In the genomic region with DNA sequence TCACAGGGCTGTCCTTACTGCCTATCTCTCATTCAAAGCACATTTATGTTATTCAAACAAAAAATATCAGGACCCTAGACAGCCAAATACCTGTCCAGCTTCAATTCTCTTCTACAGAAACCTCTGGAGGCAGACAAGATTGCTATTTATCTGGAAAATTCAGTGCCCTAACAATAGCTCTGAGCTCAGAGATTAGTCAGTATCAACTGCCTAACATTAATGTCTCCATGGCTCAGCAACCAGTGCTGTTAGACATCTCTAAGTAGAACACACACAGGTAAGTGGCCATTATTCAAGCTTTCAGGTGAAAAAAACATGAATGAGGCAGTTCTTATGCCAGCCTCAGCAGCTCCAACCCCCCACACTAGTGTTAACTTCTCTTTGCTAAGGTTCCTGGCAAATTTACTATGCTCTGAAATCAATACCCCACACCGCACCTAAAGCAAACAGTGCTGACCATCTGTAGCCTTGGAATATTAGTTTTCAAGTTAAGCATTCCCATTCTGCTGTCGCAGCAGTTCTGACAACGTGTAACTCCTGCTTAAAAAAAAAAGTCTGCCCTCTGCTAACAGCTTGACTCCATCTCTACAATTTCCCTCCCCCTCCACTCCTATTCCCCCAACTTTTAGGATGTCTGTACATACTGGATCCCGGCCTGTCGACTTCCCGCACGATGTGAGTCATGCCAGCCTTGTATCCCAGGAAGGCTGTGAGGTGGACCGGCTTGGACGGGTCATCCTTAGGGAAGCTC, we compare ENCODE assay signal across 7 cellular contexts. TPM values are rescaled to one million over a fixed set of nuclear protein-coding genes. Genes with fewer than 3 reads are reported as not detected.
DNase-seq lines count a peak whose midpoint lies in the region; ATAC-seq, FAIRE-seq and TF ChIP-seq lines count a peak whose summit lies in the region.

No MANE protein-coding gene starts in this region.

- peaks cover 62% of the 10 kb centered on the region for H3K79me2 ChIP-seq in HCT116 (ENCODE audit: insufficient read depth, low read length)

- H3K9me3 ChIP-seq in HCT116 (ENCODE audit: control insufficient read depth in 1 of 2, insufficient read depth in 1 of 2, low read depth in 1 of 2, low read length in 2 of 2) (no peaks in the 10 kb centered on the region), WERI-Rb-1 (ENCODE audit: severe bottlenecking) (no peaks in the 10 kb centered on the region), right cardiac atrium (ENCODE audit: control insufficient read depth, low read length) (no peaks in the 10 kb centered on the region), spleen (no peaks in the 10 kb centered on the region)

- TF ChIP-seq POLR2A in HCT116 (IDR thresholded peaks at IDR 0.05; ENCODE audit: borderline replicate concordance, extremely low read depth, insufficient read depth, insufficient read length) (no peak), spleen (IDR thresholded peaks at IDR 0.05) (no peak)

- no peak for FAIRE-seq in D721Med (lab: Jason Lieb, UNC)

- H3K4me2 ChIP-seq in HCT116 (ENCODE audit: low read length), result peak overlapping the region; percentile 81

- H3K27me3 ChIP-seq in HCT116 (ENCODE audit: insufficient read depth, low read length), result no peaks in the 10 kb centered on the region
- no peaks in the 10 kb centered on the region for H3K27me3 ChIP-seq in WERI-Rb-1 (ENCODE audit: insufficient read depth, low read depth, severe bottlenecking)
- no peaks in the 10 kb centered on the region for H3K27me3 ChIP-seq in right cardiac atrium (ENCODE audit: control insufficient read depth, insufficient read depth)
- H3K27me3 ChIP-seq in spleen (replicated peaks in 1 of 7), result no peaks in the 10 kb centered on the region

- intact Hi-C loops in HCT116 (cut with micrococcal nuclease), result loop anchor here (5.0 kb wide), 1 partner anchor 204 kb away; the partner anchor contains the start of gene ATF4
- intact Hi-C loops in right cardiac atrium (cut with DNase I), result loop anchor here in 3 of 4 donors (5.0 to 10.0 kb wide), 4 partner anchors 73 to 453 kb away; partner anchors contain the start of genes ATF4 (in 1 of the 3) and PDGFB (in 1 of the 3)
- intact Hi-C loops in spleen (cut with DNase I; ENCODE audit: low total_unique reads), result loop anchor here (5.0 to 10.0 kb wide), 2 partner anchors 303 to 446 kb away; partner anchors contain the start of genes APOBEC3C and CBX6

- 16% methylated on average over 9 of the region's 9 CpGs for WGBS in right cardiac atrium
- 25 to 43% (median 37%) methylated on average over 8 to 9 of the region's 9 CpGs for WGBS in spleen, 5 donors

- TF ChIP-seq RAD21 in HCT116 (IDR thresholded peaks at IDR 0.05; ENCODE audit: low read depth), result no peak

- POLR2A ChIA-PET in HCT116 (lab: Charles Lee), result interaction anchor here (0.6 to 6.4 kb wide), 16 partner anchors 7 to 315 kb away, joined by 3 to 88 read pairs (median 8); partner anchors contain the start of genes ATF4, PDGFB and TAB1

- ATAC-seq in HCT116 (no peak), right cardiac atrium (no peak)

- RAD21 ChIA-PET in HCT116 (lab: Charles Lee; ENCODE audit: low non-redundant PET in 1 of 2, low total read pairs in 2 of 2, uncharacterized antibody in 2 of 2, unreplicated experiment in 2 of 2), result no interaction called here

- H3K36me3 ChIP-seq in HCT116 (ENCODE audit: control insufficient read depth in 1 of 2, insufficient read depth in 2 of 2, low read length in 2 of 2) (peaks cover 38 to 61% of the 10 kb centered on the region in 2 experiments), WERI-Rb-1 (peaks cover 64% of the 10 kb centered on the region), spleen (peaks cover 14 to 55% (median 51%) of the 10 kb centered on the region in 6 donors)

- CTCF ChIA-PET in HCT116 (lab: Charles Lee), result interaction anchor here (0.8 to 3.9 kb wide), 3 partner anchors 7 to 148 kb away, joined by 3 to 16 read pairs (median 4); no protein-coding TSS in a partner anchor

- peak overlapping the region; percentile 98 for H3K9ac ChIP-seq in HCT116 (ENCODE audit: low read length)

- BruUV-seq in HCT116 (replicated peaks; lab: Mats Ljungman, UMichigan), result no TSS peak

- H3K4me1 ChIP-seq in HCT116 (ENCODE audit: control insufficient read depth in 1 of 2, insufficient read depth in 2 of 2, low read length in 2 of 2) (peaks cover 38 to 63% of the 10 kb centered on the region in 2 experiments), right cardiac atrium (ENCODE audit: control insufficient read depth, insufficient read depth, low read length) (peaks cover 11% of the 10 kb centered on the region), spleen (peaks cover 49 to 73% (median 64%) of the 10 kb centered on the region in 6 donors)

- no peak overlapping the region for H2AFZ ChIP-seq in HCT116 (ENCODE audit: low read depth, low read length, poor library complexity, severe bottlenecking)

- H4K20me1 ChIP-seq in HCT116 (ENCODE audit: insufficient read depth), result peaks cover 52% of the 10 kb centered on the region; the same call in 1 of the 2 replicates

- no peaks in the 10 kb centered on the region for H3K9me2 ChIP-seq in HCT116 (ENCODE audit: insufficient read depth)

- DNase-seq in HCT116 (ENCODE audit: low read depth, low spot score), result no peak
- no peak for DNase-seq in WERI-Rb-1
- DNase-seq in right cardiac atrium, result peak in 1 of 3 donors; percentile 30
- no peak for DNase-seq in spleen
- no peak for DNase-seq in cerebellum (ENCODE audit: low spot score)
- DNase-seq in hypothalamus (lab: John Stamatoyannopoulos, UW), result no peak
- no peak for DNase-seq in D721Med (ENCODE audit: insufficient read length, low spot score)

- TF ChIP-seq CTCF in HCT116 (IDR thresholded peaks at IDR 0.05 in 2 of 3, conservative IDR thresholded peaks at IDR 0.05 in 1 of 3; ENCODE audit: borderline replicate concordance in 1 of 3, insufficient read depth in 1 of 3, low read depth in 2 of 3, low read length in 2 of 3) (no peak), WERI-Rb-1 (IDR thresholded peaks at IDR 0.05; ENCODE audit: low read depth, low read length) (no peak), spleen (IDR thresholded peaks at IDR 0.05 in 8 of 11, conservative IDR thresholded peaks at IDR 0.05 in 3 of 11) (no peak), D721Med (IDR thresholded peaks at IDR 0.05; ENCODE audit: insufficient read depth, missing control alignments) (no peak)

- peak overlapping the region; percentile 100 for H3K27ac ChIP-seq in HCT116 (ENCODE audit: low read depth, low read length)
- H3K27ac ChIP-seq in WERI-Rb-1, result peak overlapping the region; percentile 93
- H3K27ac ChIP-seq in right cardiac atrium (ENCODE audit: low read length), result peak overlapping the region; percentile 57
- H3K27ac ChIP-seq in spleen, result peak overlapping the region in 5 of 8 donors; percentile 93 to 100 (median 98)

- peak overlapping the region; percentile 86 to 99 for H3K4me3 ChIP-seq in HCT116 (replicated peaks in 1 of 2; ENCODE audit: low read depth in 1 of 2, low read length in 2 of 2)
- H3K4me3 ChIP-seq in WERI-Rb-1 (ENCODE audit: low read depth, low read length), result peak overlapping the region; percentile 94
- peak overlapping the region; percentile 79 for H3K4me3 ChIP-seq in right cardiac atrium (ENCODE audit: low read length)
- H3K4me3 ChIP-seq in spleen, result peak overlapping the region; percentile 51 to 87 (median 61)

TF ChIP-seq in HCT116, 20 proteins besides CTCF, POLR2A, EP300 and RAD21:
- TF ChIP-seq POLR2AphosphoS5 (IDR thresholded peaks at IDR 0.05; ENCODE audit: low read depth, low read length), result 0 out of 2 replicates have a peak, but pooled peaks have one; percentile 1
- TF ChIP-seq, protein P1, sequence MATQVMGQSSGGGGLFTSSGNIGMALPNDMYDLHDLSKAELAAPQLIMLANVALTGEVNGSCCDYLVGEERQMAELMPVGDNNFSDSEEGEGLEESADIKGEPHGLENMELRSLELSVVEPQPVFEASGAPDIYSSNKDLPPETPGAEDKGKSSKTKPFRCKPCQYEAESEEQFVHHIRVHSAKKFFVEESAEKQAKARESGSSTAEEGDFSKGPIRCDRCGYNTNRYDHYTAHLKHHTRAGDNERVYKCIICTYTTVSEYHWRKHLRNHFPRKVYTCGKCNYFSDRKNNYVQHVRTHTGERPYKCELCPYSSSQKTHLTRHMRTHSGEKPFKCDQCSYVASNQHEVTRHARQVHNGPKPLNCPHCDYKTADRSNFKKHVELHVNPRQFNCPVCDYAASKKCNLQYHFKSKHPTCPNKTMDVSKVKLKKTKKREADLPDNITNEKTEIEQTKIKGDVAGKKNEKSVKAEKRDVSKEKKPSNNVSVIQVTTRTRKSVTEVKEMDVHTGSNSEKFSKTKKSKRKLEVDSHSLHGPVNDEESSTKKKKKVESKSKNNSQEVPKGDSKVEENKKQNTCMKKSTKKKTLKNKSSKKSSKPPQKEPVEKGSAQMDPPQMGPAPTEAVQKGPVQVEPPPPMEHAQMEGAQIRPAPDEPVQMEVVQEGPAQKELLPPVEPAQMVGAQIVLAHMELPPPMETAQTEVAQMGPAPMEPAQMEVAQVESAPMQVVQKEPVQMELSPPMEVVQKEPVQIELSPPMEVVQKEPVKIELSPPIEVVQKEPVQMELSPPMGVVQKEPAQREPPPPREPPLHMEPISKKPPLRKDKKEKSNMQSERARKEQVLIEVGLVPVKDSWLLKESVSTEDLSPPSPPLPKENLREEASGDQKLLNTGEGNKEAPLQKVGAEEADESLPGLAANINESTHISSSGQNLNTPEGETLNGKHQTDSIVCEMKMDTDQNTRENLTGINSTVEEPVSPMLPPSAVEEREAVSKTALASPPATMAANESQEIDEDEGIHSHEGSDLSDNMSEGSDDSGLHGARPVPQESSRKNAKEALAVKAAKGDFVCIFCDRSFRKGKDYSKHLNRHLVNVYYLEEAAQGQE (IDR thresholded peaks at IDR 0.05; ENCODE audit: low read depth), result no peak
TF ChIP-seq in HCT116: peak in this region for 1.

RNA-seq across cellular contexts. Expression of gene RPL3, which starts 1.5 kb away (rescaled TPM):
- total RNA-seq in HCT116 (2021; ENCODE audit: unreplicated experiment) (2,966 TPM), right cardiac atrium (1,000 to 10,000 TPM in 2 of 4 donors, 100 to 1,000 TPM in 2; 948 to 1,416 (median 984) TPM), spleen (1,000 to 10,000 TPM; 1,607 to 2,098 (median 1,685) TPM), cerebellum (983 TPM)
- 4,751 and 5,637 TPM in 2 replicates for polyA plus RNA-seq in HCT116 (2012)
- polyA plus RNA-seq in right cardiac atrium (1,325 TPM), spleen (1,000 to 10,000 TPM; 4,418 to 6,240 (median 4,821) TPM)

RNA-seq across cellular contexts. Expression of gene SYNGR1, which starts 31.9 kb away (rescaled TPM):
- total RNA-seq in HCT116 (2021; ENCODE audit: unreplicated experiment) (20.7 TPM), right cardiac atrium (10 to 100 TPM; 66.4 to 82.0 (median 70.5) TPM), spleen (10 to 100 TPM in 4 of 7 donors, 1 to 10 TPM in 3; 8.0 to 32.3 (median 16.1) TPM), cerebellum (56.1 TPM)
- 31.1 and 42.6 TPM in 2 replicates for polyA plus RNA-seq in HCT116 (2012)
- polyA plus RNA-seq in right cardiac atrium (101 TPM), spleen (10 to 100 TPM in 2 of 3 donors, 1 to 10 TPM in 1; 9.5 to 35.1 (median 10.5) TPM)
